22 cellular contexts compared by ENCODE assay signal in the genomic region with DNA sequence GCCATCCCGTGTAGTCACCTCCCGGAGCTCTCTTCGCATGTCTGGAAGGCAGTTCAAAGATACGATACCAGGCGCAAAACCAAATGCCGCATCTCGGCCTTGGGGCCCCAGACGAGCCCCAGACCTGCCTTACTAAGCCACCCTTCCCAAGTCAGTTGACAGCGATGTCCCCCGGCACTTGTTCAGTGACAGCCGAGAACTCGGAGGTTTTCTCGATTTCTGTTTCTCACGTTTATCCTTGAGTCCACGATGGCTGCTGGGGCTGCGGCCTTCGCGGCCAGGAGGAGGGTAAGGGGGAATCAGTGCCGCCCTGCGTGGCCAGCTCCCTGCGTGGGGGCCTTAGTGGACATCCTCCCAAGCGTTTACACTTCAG. TPM values are rescaled to one million over a fixed set of nuclear protein-coding genes. Genes with fewer than 3 reads are reported as not detected.
A peak's percentile ranks its signal among the peaks of the same experiment; 100 is the strongest.
DNase-seq lines count a peak whose midpoint lies in the region; ATAC-seq, FAIRE-seq and TF ChIP-seq lines count a peak whose summit lies in the region.
"Had no signal": no experiment of that assay in that cellular context is flagged by ENCODE, and none has a peak within 500 bp of the region (broad histone marks: within the 10 kb centered on the region; RNA-seq: fewer than 3 reads in every experiment).

No MANE protein-coding gene starts in this region.

- H3K27ac ChIP-seq in kidney (ENCODE audit: low read depth in 2 of 2, low read length in 2 of 2) (no peak overlapping the region), spleen (peak overlapping the region in 2 of 8 donors; percentile 93 to 95), SJCRH30 (no peak overlapping the region)
- H3K27ac ChIP-seq: A549, BLaER1, esophagus muscularis mucosa, thyroid gland had no signal

- no peak for ATAC-seq in WTC11
- ATAC-seq: A549, SK-N-SH treated with all-trans-retinoic acid at 6 μM for 48 hours had no signal

- CTCF ChIA-PET in activated naive CD4-positive, alpha-beta T cell treated with anti-CD3 and anti-CD28 coated beads for 36 hours (lab: Charles Lee): no interaction called here
- CTCF ChIA-PET in activated naive CD4-positive, alpha-beta T cell treated with anti-CD3 and anti-CD28 coated beads, Interleukin-2, amount 10 ng/mL, durations not matched to agents 7 days and 5 days (lab: Charles Lee): no interaction called here
- CTCF ChIA-PET in WTC11 (lab: Charles Lee): no interaction called here

- H3K27me3 Mint-ChIP-seq in activated naive CD4-positive, alpha-beta T cell treated with anti-CD3 and anti-CD28 coated beads for 36 hours (ENCODE audit: low read depth): no peaks in the 10 kb centered on the region
- no peaks in the 10 kb centered on the region for H3K27me3 Mint-ChIP-seq in activated naive CD4-positive, alpha-beta T cell treated with anti-CD3 and anti-CD28 coated beads, Interleukin-2, amount 10 ng/mL, durations not matched to agents 7 days and 5 days
- no peaks in the 10 kb centered on the region for H3K27me3 Mint-ChIP-seq in WTC11 (ENCODE audit: low read depth)

- peaks cover 75% of the 10 kb centered on the region for H3K4me1 Mint-ChIP-seq in activated naive CD4-positive, alpha-beta T cell treated with anti-CD3 and anti-CD28 coated beads for 36 hours (ENCODE audit: low read depth)
- peaks cover 37% of the 10 kb centered on the region for H3K4me1 Mint-ChIP-seq in activated naive CD4-positive, alpha-beta T cell treated with anti-CD3 and anti-CD28 coated beads, Interleukin-2, amount 10 ng/mL, durations not matched to agents 7 days and 5 days
- H3K4me1 Mint-ChIP-seq in WTC11: peaks cover 38% of the 10 kb centered on the region

- no peak for TF ChIP-seq POLR2A in spleen (IDR thresholded peaks at IDR 0.05)

- no peak overlapping the region for H3K4me3 ChIP-seq in kidney (ENCODE audit: low read length in 2 of 2)
- no peak overlapping the region for H3K4me3 ChIP-seq in spleen
- no peak overlapping the region for H3K4me3 ChIP-seq in HAP-1
- H3K4me3 ChIP-seq in SJCRH30: no peak overlapping the region
- H3K4me3 ChIP-seq: A549, adrenal gland, BLaER1, esophagus muscularis mucosa, lung, thyroid gland had no signal

- in situ Hi-C loops in HAP-1 (cut with MboI; ENCODE audit: low sequenced_read_pairs): no loop called here

- POLR2A ChIA-PET in WTC11 (lab: Charles Lee): no interaction called here

- H3K27me3 ChIP-seq in spleen (replicated peaks in 1 of 7): no peaks in the 10 kb centered on the region
- H3K27me3 ChIP-seq in HAP-1 (ENCODE audit: low read depth): no peaks in the 10 kb centered on the region
- no peaks in the 10 kb centered on the region for H3K27me3 ChIP-seq in SJCRH30
- H3K27me3 ChIP-seq: adrenal gland, BLaER1, esophagus muscularis mucosa, thyroid gland had no signal

- FAIRE-seq in kidney (lab: Jason Lieb, UNC) (no peak), RCC 7860 (lab: Jason Lieb, UNC) (no peak)
- FAIRE-seq: A549, TTC549 had no signal

- no peak overlapping the region for H3K9ac ChIP-seq in kidney (ENCODE audit: low read length in 2 of 2)
- H3K9ac ChIP-seq: BLaER1 had no signal

- intact Hi-C loops in activated naive CD4-positive, alpha-beta T cell treated with anti-CD3 and anti-CD28 coated beads for 36 hours (cut with micrococcal nuclease): no loop called here
- intact Hi-C loops in kidney (cut with DNase I) (no loop called here), spleen (cut with DNase I; ENCODE audit: low total_unique reads) (loop anchor here (10.0 kb wide), 1 partner anchor 48 kb away; a partner anchor contains a TSS)

- no peaks in the 10 kb centered on the region for H3K9me3 ChIP-seq in kidney (ENCODE audit: control insufficient read depth in 1 of 2, low read length in 2 of 2)
- H3K9me3 ChIP-seq in spleen: no peaks in the 10 kb centered on the region
- H3K9me3 ChIP-seq in HAP-1: no peaks in the 10 kb centered on the region
- no peaks in the 10 kb centered on the region for H3K9me3 ChIP-seq in SJCRH30 (replicated peaks)
- H3K9me3 ChIP-seq: A549, adrenal gland, BLaER1, esophagus muscularis mucosa, thyroid gland had no signal

- H3K4me1 ChIP-seq in kidney (ENCODE audit: control insufficient read depth in 1 of 2, insufficient read depth in 1 of 2, low read depth in 1 of 2, low read length in 2 of 2) (peaks cover 5 to 21% of the 10 kb centered on the region in 2 donors), spleen (peaks cover 23 to 96% (median 74%) of the 10 kb centered on the region in 6 donors), HAP-1 (peaks cover under 1% of the 10 kb centered on the region; the same call in 1 of the 2 replicates), SJCRH30 (0 out of 2 replicates have a peak, but pooled peaks cover 7% of the 10 kb centered on the region)
- H3K4me1 ChIP-seq: A549 had no signal

- H3K9me3 Mint-ChIP-seq in activated naive CD4-positive, alpha-beta T cell treated with anti-CD3 and anti-CD28 coated beads for 36 hours: no peaks in the 10 kb centered on the region
- no peaks in the 10 kb centered on the region for H3K9me3 Mint-ChIP-seq in activated naive CD4-positive, alpha-beta T cell treated with anti-CD3 and anti-CD28 coated beads, Interleukin-2, amount 10 ng/mL, durations not matched to agents 7 days and 5 days
- no peaks in the 10 kb centered on the region for H3K9me3 Mint-ChIP-seq in WTC11

- H3K27ac Mint-ChIP-seq in activated naive CD4-positive, alpha-beta T cell treated with anti-CD3 and anti-CD28 coated beads for 36 hours: peak overlapping the region; percentile 60
- H3K27ac Mint-ChIP-seq in activated naive CD4-positive, alpha-beta T cell treated with anti-CD3 and anti-CD28 coated beads, Interleukin-2, amount 10 ng/mL, durations not matched to agents 7 days and 5 days: no peak overlapping the region
- H3K27ac Mint-ChIP-seq in WTC11: peak overlapping the region; percentile 91

- DNase-seq in activated naive CD4-positive, alpha-beta T cell treated with anti-CD3 and anti-CD28 coated beads for 36 hours: no peak
- DNase-seq in activated naive CD4-positive, alpha-beta T cell treated with anti-CD3 and anti-CD28 coated beads, Interleukin-2, amount 10 ng/mL, durations not matched to agents 7 days and 5 days: no peak
- no peak for DNase-seq in WTC11 (ENCODE audit: low spot score)
- DNase-seq in kidney: peak; percentile 54
- DNase-seq in spleen: peak; percentile 66
- DNase-seq in HAP-1 (ENCODE audit: low spot score in 2 of 2): no peak
- no peak for DNase-seq in RCC 7860 (ENCODE audit: low spot score)
- DNase-seq in SJCRH30: no peak
- DNase-seq: activated CD4-positive, alpha-beta T cell treated with anti-CD3 and anti-CD28 coated beads, Interleukin-2, amount 50 U/mL, for 1 hour; activated T-cell treated with anti-CD3 and anti-CD28 coated beads, Interleukin-2, amount 50 U/mL, for 1 hour; caudate nucleus; DMS79; NCI-H1436 treated with DMSO at 0.1 percent for 48 hours; NCI-H748 treated with DMSO at 0.1 percent for 48 hours; thyroid gland had no signal

- H3K36me3 Mint-ChIP-seq in activated naive CD4-positive, alpha-beta T cell treated with anti-CD3 and anti-CD28 coated beads for 36 hours (ENCODE audit: low read depth): peaks cover 12% of the 10 kb centered on the region
- peaks cover 40% of the 10 kb centered on the region for H3K36me3 Mint-ChIP-seq in activated naive CD4-positive, alpha-beta T cell treated with anti-CD3 and anti-CD28 coated beads, Interleukin-2, amount 10 ng/mL, durations not matched to agents 7 days and 5 days
- H3K36me3 Mint-ChIP-seq in WTC11: peaks cover 26% of the 10 kb centered on the region

- no peak overlapping the region for H3K4me3 Mint-ChIP-seq in activated naive CD4-positive, alpha-beta T cell treated with anti-CD3 and anti-CD28 coated beads for 36 hours
- no peak overlapping the region for H3K4me3 Mint-ChIP-seq in activated naive CD4-positive, alpha-beta T cell treated with anti-CD3 and anti-CD28 coated beads, Interleukin-2, amount 10 ng/mL, durations not matched to agents 7 days and 5 days
- no peak overlapping the region for H3K4me3 Mint-ChIP-seq in WTC11

- TF ChIP-seq CTCF in WTC11 (IDR thresholded peaks at IDR 0.05) (no peak), kidney (IDR thresholded peaks at IDR 0.05; ENCODE audit: borderline replicate concordance, extremely low read depth, insufficient read depth) (no peak), spleen (IDR thresholded peaks at IDR 0.05 in 8 of 11, conservative IDR thresholded peaks at IDR 0.05 in 3 of 11) (no peak)

- H3K36me3 ChIP-seq in kidney (ENCODE audit: control insufficient read depth in 1 of 2, insufficient read depth in 2 of 2, low read length in 2 of 2) (peaks cover 12 to 20% of the 10 kb centered on the region in 2 donors), spleen (peaks cover 0 to 75% (median 41%) of the 10 kb centered on the region in 6 donors), HAP-1 (replicated peaks) (peaks cover 29% of the 10 kb centered on the region; the same call in 1 of the 2 replicates), SJCRH30 (peaks cover 49% of the 10 kb centered on the region)

- whole genome bisulfite sequencing in spleen, 5 donors: 80 to 94% (median 89%) methylated on average over 22 of the region's 22 CpGs

TF ChIP-seq in WTC11, 78 proteins besides CTCF, POLR2A, EP300 and RAD21 (continues in another document):
- no peak for TF ChIP-seq ZNF416 (CRISPR knock-in tag; IDR thresholded peaks at IDR 0.05)

RNA-seq across cellular contexts. Expression of a gene that starts 7.3 kb away (rescaled TPM):
- total RNA-seq in activated naive CD4-positive, alpha-beta T cell treated with anti-CD3 and anti-CD28 coated beads for 36 hours: 10 to 100 TPM; 25.2 to 29.4 TPM
- total RNA-seq in WTC11 (2021) (66.9 to 86.9 TPM (median 79.8 TPM) in 3 replicates), kidney (75.2 TPM), spleen (100 to 1,000 TPM in 1 of 7 donors, 10 to 100 TPM in 6; 64.3 to 112 (median 85.6) TPM)
- polyA plus RNA-seq in kidney (ENCODE audit: insufficient read depth, low read depth, low replicate concordance) (65.0 TPM), spleen (10 to 100 TPM; 46.6 to 76.5 (median 58.8) TPM)
- total RNA-seq in SJCRH30 (2014; rRNA removed; shearing (Covaris generic)): 54.1 and 55.3 TPM in 2 replicates

RNA-seq across cellular contexts. Expression of a gene that starts 48.1 kb away (rescaled TPM):
- total RNA-seq in activated naive CD4-positive, alpha-beta T cell treated with anti-CD3 and anti-CD28 coated beads for 36 hours: 100 to 1,000 TPM; 136 to 140 TPM
- total RNA-seq in WTC11 (2021) (143 to 167 TPM (median 159 TPM) in 3 replicates), kidney (170 TPM), spleen (100 to 1,000 TPM; 162 to 226 (median 196) TPM)
- polyA plus RNA-seq in kidney (ENCODE audit: insufficient read depth, low read depth, low replicate concordance) (96.1 TPM), spleen (100 to 1,000 TPM; 101 to 176 (median 123) TPM)
- 141 and 143 TPM in 2 replicates for total RNA-seq in SJCRH30 (2014; rRNA removed; shearing (Covaris generic))

RNA-seq across cellular contexts. Expression of a gene that starts 50.0 kb away (rescaled TPM):
- total RNA-seq in activated naive CD4-positive, alpha-beta T cell treated with anti-CD3 and anti-CD28 coated beads for 36 hours: 10 to 100 TPM; 20.0 to 24.3 TPM
- 36.9 to 41.5 TPM (median 40.4 TPM) in 3 replicates for total RNA-seq in WTC11 (2021)
- 32.5 TPM for total RNA-seq in kidney
- 5.2 TPM for polyA plus RNA-seq in kidney (ENCODE audit: insufficient read depth, low read depth, low replicate concordance)
- total RNA-seq in spleen: 10 to 100 TPM; 23.9 to 54.0 (median 37.1) TPM
- 10 to 100 TPM in 2 of 3 donors, 1 to 10 TPM in 1; 3.0 to 15.5 (median 10.3) TPM for polyA plus RNA-seq in spleen
- total RNA-seq in SJCRH30 (2014; rRNA removed; shearing (Covaris generic)): 3.4 and 5.8 TPM in 2 replicates

Comparison
In these comparisons a context has a peak if more than half of its experiments do, and no peak if none do; other contexts are left out.
1. DNase-seq: peak in kidney (single experiment) and spleen (single experiment); none in activated naive CD4-positive, alpha-beta T cell treated with anti-CD3 and anti-CD28 coated beads for 36 hours (single experiment), activated naive CD4-positive, alpha-beta T cell treated with anti-CD3 and anti-CD28 coated beads, Interleukin-2, amount 10 ng/mL, durations not matched to agents 7 days and 5 days (single experiment), WTC11 (single experiment), HAP-1 (0 of 2), RCC 7860 (single experiment) and SJCRH30 (0 of 2).